ENCODE assay signal across 26 cellular contexts in the genomic region with DNA sequence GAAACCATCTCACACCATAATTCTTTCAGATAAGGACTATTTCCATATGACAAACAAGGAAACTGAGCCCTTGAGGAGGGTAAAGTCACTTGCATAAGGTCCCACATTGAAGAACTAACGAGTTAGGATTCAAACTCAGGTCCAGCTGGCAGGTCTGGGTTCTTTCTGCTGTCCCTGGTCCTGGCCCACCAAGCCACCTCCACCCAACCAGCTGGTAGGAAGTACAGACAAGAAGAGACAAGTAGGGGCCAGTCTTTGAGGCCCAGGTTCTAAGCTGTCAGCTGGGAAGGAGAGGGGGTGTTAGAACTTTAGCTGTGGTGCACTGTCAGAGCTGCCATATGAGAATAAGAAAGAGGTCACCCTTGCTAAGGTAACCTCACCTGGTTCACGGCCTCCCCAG.
"Had no signal": no experiment of that assay in that cellular context is flagged by ENCODE, and none has a peak within 500 bp of the region (broad histone marks: within the 10 kb centered on the region; RNA-seq: fewer than 3 reads in every experiment).

No MANE protein-coding gene starts in this region.

- H3K27ac ChIP-seq: cardiac muscle cell had no signal

- H3K9me3 ChIP-seq: SJCRH30 had no signal

- H3K4me3 ChIP-seq: cardiac muscle cell, SJCRH30 had no signal

- DNase-seq: activated B cell treated with CpG ODN at 0.5 μM for 24 hours; activated CD4-positive, alpha-beta memory T cell treated with anti-CD3 and anti-CD28 coated beads, Interleukin-2, amount 10 ng/mL, durations not matched to agents 7 days and 5 days; activated CD4-positive, alpha-beta T cell treated with anti-CD3 and anti-CD28 coated beads for 1 hour; activated CD4-positive, alpha-beta T cell treated with anti-CD3 and anti-CD28 coated beads, Interleukin-2, amount 10 ng/mL, durations not matched to agents 24 days and 14 days; activated gamma-delta T cell; activated naive CD4-positive, alpha-beta T cell treated with anti-CD3 and anti-CD28 coated beads for 36 hours; activated T-cell treated with anti-CD3 and anti-CD28 coated beads for 4 hours; activated T-cell treated with anti-CD3 and anti-CD28 coated beads, Interleukin-2, amount 50 U/mL, for 48 hours; amygdala; cerebellar nuclear complex; NCI-H1105 treated with DMSO at 0.1 percent for 48 hours; NCI-H1436 treated with DMSO at 0.1 percent for 48 hours; NCI-H187; NCI-H2081; NCI-H2227 treated with DMSO at 0.1 percent for 48 hours; NCI-H446 treated with DMSO at 0.1 percent for 48 hours; NCI-H524 treated with DMSO at 0.1 percent for 48 hours; NCI-H774; RPMI8226; T-cell; T-helper 2 cell had no signal

- H3K36me3 ChIP-seq: cardiac muscle cell, SJCRH30 had no signal

- ATAC-seq: activated T-helper 17 cell treated with anti-CD3 and anti-CD28 coated beads, Interleukin-2, amount 50 U/mL, for 72 hours; Panc1; Right ventricle myocardium inferior; T-cell had no signal
